14 cellular contexts compared by ENCODE assay signal in the genomic region with DNA sequence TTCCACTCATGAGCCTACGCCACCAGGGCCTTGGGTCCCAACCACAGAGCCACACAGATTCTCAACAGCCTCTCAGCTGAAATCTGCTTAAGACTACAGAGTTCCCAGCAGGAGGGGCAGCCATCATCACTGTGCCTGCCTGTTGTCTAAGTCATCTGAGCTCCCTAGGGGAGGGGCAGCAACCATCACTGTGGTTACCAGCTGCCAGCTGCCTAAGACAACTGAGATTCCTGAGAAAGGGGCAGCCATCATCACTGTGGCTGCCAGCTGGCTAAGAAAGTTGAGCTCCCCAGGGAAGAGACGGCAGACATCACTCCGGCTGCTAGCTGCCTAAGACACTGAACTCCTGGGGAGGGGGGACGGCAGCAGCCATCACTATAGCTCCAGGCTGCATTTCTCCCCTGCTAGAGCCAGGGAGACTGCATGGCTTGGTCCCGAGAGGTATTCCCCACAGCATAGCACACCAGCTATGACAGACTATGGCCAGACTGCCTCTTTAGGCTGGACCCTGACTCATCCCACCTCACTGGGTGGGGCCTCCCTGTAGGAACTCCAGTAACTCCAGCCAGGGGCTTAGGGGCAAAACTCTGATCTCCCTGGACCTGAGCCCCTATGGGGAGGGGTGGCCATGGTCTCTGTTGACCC. TPM values are rescaled to one million over a fixed set of nuclear protein-coding genes. Genes with fewer than 3 reads are reported as not detected.
DNase-seq lines count a peak whose midpoint lies in the region; ATAC-seq and TF ChIP-seq lines count a peak whose summit lies in the region.
"Had no signal": no experiment of that assay in that cellular context is flagged by ENCODE, and none has a peak within 500 bp of the region (broad histone marks: within the 10 kb centered on the region; RNA-seq: fewer than 3 reads in every experiment).

No MANE protein-coding gene starts in this region.

- H3K27ac ChIP-seq in smooth muscle cell (ENCODE audit: low read depth) (peak overlapping the region; percentile 71), stomach (no peak overlapping the region)
- H3K27ac ChIP-seq: A549 had no signal

- no peaks in the 10 kb centered on the region for H3F3A ChIP-seq in smooth muscle cell (ENCODE audit: low read depth)

- no peaks in the 10 kb centered on the region for H3K36me3 ChIP-seq in smooth muscle cell (ENCODE audit: low read depth)
- no peaks in the 10 kb centered on the region for H3K36me3 ChIP-seq in stomach

- peak overlapping the region; percentile 13 for H3K4me2 ChIP-seq in smooth muscle cell
- H3K4me2 ChIP-seq: A549 had no signal

- no peak overlapping the region for H2AFZ ChIP-seq in smooth muscle cell (ENCODE audit: low read depth)

- no peak overlapping the region for H3K9ac ChIP-seq in smooth muscle cell (ENCODE audit: low read depth)

- H3K4me3 ChIP-seq in smooth muscle cell (no peak overlapping the region), stomach (no peak overlapping the region)
- H3K4me3 ChIP-seq: A549 had no signal

- no peaks in the 10 kb centered on the region for H3K27me3 ChIP-seq in smooth muscle cell (ENCODE audit: low read depth)
- peaks cover 0 to 38% (median 11%) of the 10 kb centered on the region in 3 donors for H3K27me3 ChIP-seq in stomach

- H3K9me3 ChIP-seq in smooth muscle cell (replicated peaks; ENCODE audit: low read depth) (peaks cover 6% of the 10 kb centered on the region), stomach (peaks cover 0 to 23% (median 11%) of the 10 kb centered on the region in 4 donors)
- H3K9me3 ChIP-seq: A549 had no signal

- WGBS in smooth muscle cell (ENCODE audit: low lambda C conversion rate), result 58% methylated on average over 5 of the region's 5 CpGs
- WGBS in stomach, 5 donors, result 56 to 72% (median 64%) methylated on average over 4 to 5 of the region's 5 CpGs

- no peak for TF ChIP-seq POLR2A in stomach (IDR thresholded peaks at IDR 0.05)

- DNase-seq in NCI-H2227 (lab: John Stamatoyannopoulos, UW; ENCODE audit: unreplicated experiment), result peak; percentile 26
- no peak for DNase-seq in NCI-H2227 treated with DMSO at 0.1 percent for 48 hours (lab: John Stamatoyannopoulos, UW)
- peak; percentile 91 for DNase-seq in NCI-H2107 treated with DMSO at 0.1 percent for 48 hours (lab: John Stamatoyannopoulos, UW; ENCODE audit: unreplicated experiment)
- DNase-seq in ecto neural progenitor cell (ENCODE audit: low spot score), result peak; percentile 48
- DNase-seq in smooth muscle cell (lab: John Stamatoyannopoulos, UW; ENCODE audit: unreplicated experiment), result no peak
- no peak for DNase-seq in activated gamma-delta T cell (lab: John Stamatoyannopoulos, UW)
- DNase-seq in stomach, result no peak
- DNase-seq: activated CD8-positive, alpha-beta T cell treated with anti-CD3 and anti-CD28 coated beads, Interleukin-2, amount 10 ng/mL, durations not matched to agents 7 days and 5 days; GDM1; left ventricle myocardium superior; stimulated activated CD4-positive, alpha-beta T cell treated with anti-CD3 and anti-CD28 coated beads, Interleukin-4, amount 100 ng/mL, for 24 hours; T-cell had no signal

- no peaks in the 10 kb centered on the region for H4K20me1 ChIP-seq in smooth muscle cell (ENCODE audit: low read depth)

- ATAC-seq in HG02970 (IDR thresholded peaks at IDR 0.05; ENCODE audit: low FRiP score, unreplicated experiment), result no peak
- ATAC-seq: A549; activated CD8-positive, alpha-beta T cell treated with anti-CD3 and anti-CD28 coated beads, Interleukin-2, amount 10 ng/mL, durations not matched to agents 7 days and 5 days; left ventricle myocardium superior; T-cell had no signal

- no peak for TF ChIP-seq CTCF in smooth muscle cell (IDR thresholded peaks at IDR 0.05; ENCODE audit: borderline replicate concordance, insufficient read depth, poor library complexity, severe bottlenecking)
- TF ChIP-seq CTCF in stomach (IDR thresholded peaks at IDR 0.05), result no peak

- TF ChIP-seq EP300 in stomach (IDR thresholded peaks at IDR 0.05), result no peak

- H3K79me2 ChIP-seq in smooth muscle cell (ENCODE audit: low read depth), result no peaks in the 10 kb centered on the region

- H3K4me1 ChIP-seq in smooth muscle cell (ENCODE audit: low read depth), result no peaks in the 10 kb centered on the region
- no peaks in the 10 kb centered on the region for H3K4me1 ChIP-seq in stomach
- H3K4me1 ChIP-seq: A549 had no signal

- intact Hi-C loops in stomach (cut with DNase I; ENCODE audit: low total_unique reads), result no loop called here

RNA-seq across cellular contexts. Expression of gene C14orf132, which starts 37.2 kb away (rescaled TPM):
- 35.5 and 36.3 TPM in 2 replicates for total RNA-seq in smooth muscle cell
- 23.9 and 38.0 TPM in 2 replicates for polyA plus RNA-seq in smooth muscle cell
- 10 to 100 TPM in 4 of 5 donors, 1 to 10 TPM in 1; 7.5 to 22.8 (median 17.5) TPM for total RNA-seq in stomach
- 10 to 100 TPM in 1 of 3 donors, 1 to 10 TPM in 2; 4.6 to 10.0 (median 6.5) TPM for polyA plus RNA-seq in stomach

Comparison
In these comparisons a context has a peak if more than half of its experiments do, and no peak if none do; other contexts are left out.
1. DNase-seq: peak in NCI-H2227 (single experiment), NCI-H2107 treated with DMSO at 0.1 percent for 48 hours (single experiment) and ecto neural progenitor cell (single experiment); none in NCI-H2227 treated with DMSO at 0.1 percent for 48 hours (single experiment), smooth muscle cell (single experiment), activated gamma-delta T cell (single experiment) and stomach (single experiment).